27 cellular contexts compared by ENCODE assay signal in the genomic region with DNA sequence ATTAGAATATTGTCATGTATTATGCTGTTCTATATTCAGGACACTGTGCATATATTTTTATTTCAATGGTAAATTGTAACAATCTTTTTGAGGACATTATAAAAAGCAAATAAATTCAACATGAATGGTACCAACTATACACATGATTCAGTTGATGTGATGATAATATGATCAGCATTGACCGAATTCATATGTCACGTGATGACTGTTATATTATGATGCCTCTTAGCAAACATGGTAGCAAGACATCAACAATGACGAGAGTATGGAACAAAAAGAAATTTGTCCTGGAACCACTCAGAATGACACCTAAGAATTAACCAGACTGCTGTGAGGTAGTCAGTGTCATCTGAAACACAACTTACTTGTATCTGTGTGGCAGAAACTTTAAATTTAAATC.
"Had no signal": no experiment of that assay in that cellular context is flagged by ENCODE, and none has a peak within 500 bp of the region (broad histone marks: within the 10 kb centered on the region; RNA-seq: fewer than 3 reads in every experiment).

No MANE protein-coding gene starts in this region.

- H3K4me1 ChIP-seq: stomach, suprapubic skin, testis, thyroid gland, tibial artery, tibial nerve, transverse colon, upper lobe of left lung, upper lobe of right lung, uterus, vagina had no signal

- DNase-seq: stimulated activated CD4-positive, alpha-beta T cell treated with anti-CD3 and anti-CD28 coated beads, Interleukin-2, amount 100 ng/mL, for 48 hours; stimulated activated CD4-positive, alpha-beta T cell treated with anti-CD3 and anti-CD28 coated beads, Interleukin-4, amount 100 ng/mL, for 1 hour; stimulated activated CD4-positive, alpha-beta T cell treated with anti-CD3 and anti-CD28 coated beads, Interleukin-4, amount 100 ng/mL, for 24 hours; stimulated activated CD4-positive, alpha-beta T cell treated with anti-CD3 and anti-CD28 coated beads, Interleukin-4, amount 100 ng/mL, for 4 hours; stimulated activated CD8-positive, alpha-beta memory T cell treated with anti-CD3 and anti-CD28 coated beads, Interleukin-4, amount 100 ng/mL, for 48 hours; stimulated activated naive B cell treated with anti-CD40 and anti-IgM and Interleukin-4, amounts not matched to agents 10 μg/mL and 1 μg/mL and 100 μg/mL, for 72 hours; stimulated activated naive CD4-positive, alpha-beta T cell; stimulated activated naive CD4-positive, alpha-beta T cell treated with Interleukin-2 at 50 U/mL for 16 hours; stimulated activated naive CD8-positive, alpha-beta T cell treated with anti-CD3 and anti-CD28 coated beads, Interleukin-15, amount 100 ng/mL, for 72 hours; stimulated activated naive CD8-positive, alpha-beta T cell treated with anti-CD3 and anti-CD28 coated beads, Interleukin-15, Interleukin-2, amounts not matched to agents 100 U/mL and 50 U/mL, for 24 hours; stomach; substantia nigra; testis; thyroid gland; tibial artery; transverse colon; trophoblast cell; upper lobe of left lung; upper lobe of right lung; uterus had no signal

- H3K36me3 ChIP-seq: stomach, suprapubic skin, thoracic aorta, thyroid gland, tibial artery, tibial nerve, transverse colon, upper lobe of left lung, upper lobe of right lung, uterus, vagina had no signal

- H3K4me3 ChIP-seq: stomach, suprapubic skin, testis, thoracic aorta, thyroid gland, tibial artery, tibial nerve, transverse colon, upper lobe of left lung, upper lobe of right lung, uterus, vagina had no signal

- ATAC-seq: stimulated activated effector memory CD8-positive, alpha-beta T cell treated with anti-CD3 and anti-CD28 coated beads, Interleukin-12 subunit alpha, Interleukin-12 subunit beta, amount 100 ng/mL, for 72 hours; stimulated activated memory B cell treated with anti-CD40 and anti-IgM and Interleukin-4, amounts not matched to agents 10 μg/mL and 1 μg/mL and 100 μg/mL, for 72 hours; stimulated activated naive B cell treated with anti-CD40 and anti-IgM and Interleukin-4, amounts not matched to agents 10 μg/mL and 1 μg/mL and 100 μg/mL, for 72 hours; stimulated activated naive CD8-positive, alpha-beta T cell treated with anti-CD3 and anti-CD28 coated beads, Interleukin-15, amount 100 ng/mL, for 72 hours; stimulated activated naive CD8-positive, alpha-beta T cell treated with anti-CD3 and anti-CD28 coated beads, Interleukin-15, Interleukin-2, amounts not matched to agents 100 U/mL and 50 U/mL, for 24 hours; upper lobe of right lung had no signal

- H3K9me3 ChIP-seq: stomach, suprapubic skin, testis, thoracic aorta, thyroid gland, tibial artery, tibial nerve, transverse colon, upper lobe of left lung, upper lobe of right lung, uterus, vagina had no signal

- FAIRE-seq: urothelium cell line had no signal

- H3K27ac ChIP-seq: stomach, suprapubic skin, testis, thoracic aorta, thyroid gland, tibial artery, tibial nerve, transverse colon, upper lobe of left lung, upper lobe of right lung, uterus, vagina had no signal

- H3K27me3 ChIP-seq: stomach, suprapubic skin, testis, thyroid gland, tibial artery, tibial nerve, transverse colon, upper lobe of left lung, upper lobe of right lung, uterus, vagina had no signal
